8 cellular contexts compared by ENCODE assay signal in genomic region chr1:52928083-52928404, GRCh38. TPM values are rescaled to one million over a fixed set of nuclear protein-coding genes. Genes with fewer than 3 reads are reported as not detected.
A peak's percentile ranks its signal among the peaks of the same experiment; 100 is the strongest.
DNase-seq lines count a peak whose midpoint lies in the region; ATAC-seq, FAIRE-seq and TF ChIP-seq lines count a peak whose summit lies in the region.

No MANE protein-coding gene starts in this region.

- H3K27me3 ChIP-seq in BLaER1 = peaks cover 34% of the 10 kb centered on the region
- no peaks in the 10 kb centered on the region for H3K27me3 ChIP-seq in duodenal mucosa (ENCODE audit: control insufficient read depth in 1 of 2, insufficient read depth in 2 of 2, low read length in 2 of 2)
- no peaks in the 10 kb centered on the region for H3K27me3 ChIP-seq in muscle layer of colon (ENCODE audit: control insufficient read depth in 1 of 2, insufficient read depth in 2 of 2, low read length in 2 of 2)

- H4K20me1 ChIP-seq in BLaER1 = no peaks in the 10 kb centered on the region

- TF ChIP-seq POLR2A in H54 (IDR thresholded peaks at IDR 0.05; ENCODE audit: low read depth, low read length) = no peak

- peak overlapping the region; percentile 77 for H3K4me3 ChIP-seq in BLaER1
- H3K4me3 ChIP-seq in Jurkat, Clone E6-1 (ENCODE audit: low read length) = peak overlapping the region; percentile 68
- peak overlapping the region; percentile 76 to 79 for H3K4me3 ChIP-seq in duodenal mucosa (ENCODE audit: low read depth in 1 of 2, low read length in 2 of 2)
- H3K4me3 ChIP-seq in muscle layer of colon (ENCODE audit: low read depth in 1 of 2, low read length in 2 of 2) = peak overlapping the region; percentile 34 to 92

- no peaks in the 10 kb centered on the region for H3K9me3 ChIP-seq in BLaER1
- H3K9me3 ChIP-seq in duodenal mucosa (ENCODE audit: control insufficient read depth in 1 of 2, low read length in 2 of 2) = no peaks in the 10 kb centered on the region
- H3K9me3 ChIP-seq in muscle layer of colon (ENCODE audit: low read length) = no peaks in the 10 kb centered on the region

- peak overlapping the region; percentile 96 for H3K4me2 ChIP-seq in BLaER1

- H3K36me3 ChIP-seq in BLaER1 = no peaks in the 10 kb centered on the region
- no peaks in the 10 kb centered on the region for H3K36me3 ChIP-seq in duodenal mucosa (ENCODE audit: control insufficient read depth in 1 of 2, insufficient read depth in 2 of 2, low read length in 2 of 2)
- H3K36me3 ChIP-seq in muscle layer of colon (ENCODE audit: insufficient read depth, low read length) = no peaks in the 10 kb centered on the region

- FAIRE-seq in H54 (lab: Jason Lieb, UNC) = no peak

- no peak overlapping the region for H3K27ac ChIP-seq in BLaER1
- H3K27ac ChIP-seq in duodenal mucosa (ENCODE audit: low read depth, low read length) = no peak overlapping the region
- peak overlapping the region; percentile 85 for H3K27ac ChIP-seq in muscle layer of colon (ENCODE audit: low read depth, low read length)

- H3K4me1 ChIP-seq in BLaER1 = peaks cover 17% of the 10 kb centered on the region
- peaks cover 12 to 18% of the 10 kb centered on the region in 2 donors for H3K4me1 ChIP-seq in duodenal mucosa (ENCODE audit: control insufficient read depth in 1 of 2, insufficient read depth in 2 of 2, low read length in 2 of 2)
- peaks cover 19% of the 10 kb centered on the region for H3K4me1 ChIP-seq in muscle layer of colon (ENCODE audit: insufficient read depth, low read length)

- no peak for ATAC-seq in HG03442 (IDR thresholded peaks at IDR 0.05; ENCODE audit: unreplicated experiment)
- no peak for ATAC-seq in activated CD4-positive, CD25-positive, alpha-beta regulatory T cell treated with anti-CD3 and anti-CD28 coated beads, Interleukin-2, amount 50 U/mL, for 24 hours

- DNase-seq in Jurkat, Clone E6-1 (ENCODE audit: low read depth, low spot score) = no peak
- no peak for DNase-seq in NCI-H1105 (lab: John Stamatoyannopoulos, UW)
- no peak for DNase-seq in H54 (ENCODE audit: insufficient read length, low spot score)

- peak overlapping the region; percentile 73 for H3K9ac ChIP-seq in BLaER1
- H3K9ac ChIP-seq in duodenal mucosa (ENCODE audit: low read depth in 1 of 2, low read length in 2 of 2) = peak overlapping the region; percentile 72 to 86
- peak overlapping the region; percentile 89 for H3K9ac ChIP-seq in muscle layer of colon (ENCODE audit: low read length)

RNA-seq across cellular contexts. Expression of gene SCP2, which starts 1.0 kb away (rescaled TPM):
- 126 TPM for polyA plus RNA-seq in Jurkat, Clone E6-1 (2012; ENCODE audit: insufficient read depth, insufficient read length)

RNA-seq across cellular contexts. Expression of gene ECHDC2, which starts 6.5 kb away (rescaled TPM):
- polyA plus RNA-seq in Jurkat, Clone E6-1 (2012; ENCODE audit: insufficient read depth, insufficient read length) = not detected
